1 cellular context compared by ENCODE assay signal in genomic region chr17:73187203-73187769, GRCh38.
TF ChIP-seq lines count a peak whose summit lies in the region.

No MANE protein-coding gene starts in this region.

TF ChIP-seq in HepG2, 621 proteins besides CTCF, POLR2A, EP300 and RAD21 (continued from another document and continues in another):
- no peak for TF ChIP-seq SNAPC4 (CRISPR knock-in tag; IDR thresholded peaks at IDR 0.05)
- TF ChIP-seq SNRNP70 (IDR thresholded peaks at IDR 0.05; ENCODE audit: low read depth, low read length), result no peak
- peak; percentile 75 for TF ChIP-seq FOXA1 (IDR thresholded peaks at IDR 0.05)
- peak; percentile 100 for TF ChIP-seq FOXA1 (CRISPR knock-in tag; IDR thresholded peaks at IDR 0.05)
- TF ChIP-seq MAX (IDR thresholded peaks at IDR 0.05), result peak; percentile 76
- TF ChIP-seq ZNF460 (CRISPR knock-in tag; IDR thresholded peaks at IDR 0.05; ENCODE audit: borderline replicate concordance), result no peak
- TF ChIP-seq BHLHE40 (IDR thresholded peaks at IDR 0.05; ENCODE audit: low read length), result no peak
- TF ChIP-seq GPBP1L1 (CRISPR knock-in tag; IDR thresholded peaks at IDR 0.05), result no peak
- no peak for TF ChIP-seq ZNF446 (CRISPR knock-in tag; IDR thresholded peaks at IDR 0.05)
- peak; percentile 62; the same call in 1 of the 2 replicates for TF ChIP-seq MAF1 (CRISPR knock-in tag; IDR thresholded peaks at IDR 0.05; ENCODE audit: borderline replicate concordance)
- peak; percentile 88 for TF ChIP-seq PPARG (CRISPR knock-in tag; conservative IDR thresholded peaks at IDR 0.05)
- TF ChIP-seq, protein P1, sequence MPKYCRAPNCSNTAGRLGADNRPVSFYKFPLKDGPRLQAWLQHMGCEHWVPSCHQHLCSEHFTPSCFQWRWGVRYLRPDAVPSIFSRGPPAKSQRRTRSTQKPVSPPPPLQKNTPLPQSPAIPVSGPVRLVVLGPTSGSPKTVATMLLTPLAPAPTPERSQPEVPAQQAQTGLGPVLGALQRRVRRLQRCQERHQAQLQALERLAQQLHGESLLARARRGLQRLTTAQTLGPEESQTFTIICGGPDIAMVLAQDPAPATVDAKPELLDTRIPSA (CRISPR knock-in tag; IDR thresholded peaks at IDR 0.05; ENCODE audit: borderline replicate concordance), result no peak
- TF ChIP-seq GATAD1 (CRISPR knock-in tag; IDR thresholded peaks at IDR 0.05), result peak; percentile 51; the same call in 1 of the 2 replicates
- no peak for TF ChIP-seq YY1 (IDR thresholded peaks at IDR 0.05; ENCODE audit: insufficient read depth, insufficient replicate concordance, low read depth, low read length)
- TF ChIP-seq, protein P2, sequence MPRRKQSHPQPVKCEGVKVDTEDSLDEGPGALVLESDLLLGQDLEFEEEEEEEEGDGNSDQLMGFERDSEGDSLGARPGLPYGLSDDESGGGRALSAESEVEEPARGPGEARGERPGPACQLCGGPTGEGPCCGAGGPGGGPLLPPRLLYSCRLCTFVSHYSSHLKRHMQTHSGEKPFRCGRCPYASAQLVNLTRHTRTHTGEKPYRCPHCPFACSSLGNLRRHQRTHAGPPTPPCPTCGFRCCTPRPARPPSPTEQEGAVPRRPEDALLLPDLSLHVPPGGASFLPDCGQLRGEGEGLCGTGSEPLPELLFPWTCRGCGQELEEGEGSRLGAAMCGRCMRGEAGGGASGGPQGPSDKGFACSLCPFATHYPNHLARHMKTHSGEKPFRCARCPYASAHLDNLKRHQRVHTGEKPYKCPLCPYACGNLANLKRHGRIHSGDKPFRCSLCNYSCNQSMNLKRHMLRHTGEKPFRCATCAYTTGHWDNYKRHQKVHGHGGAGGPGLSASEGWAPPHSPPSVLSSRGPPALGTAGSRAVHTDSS (CRISPR knock-in tag; conservative IDR thresholded peaks at IDR 0.05), result no peak
- no peak for TF ChIP-seq ZNF280B (CRISPR knock-in tag; IDR thresholded peaks at IDR 0.05; ENCODE audit: borderline replicate concordance)
- no peak for TF ChIP-seq ZNF570 (CRISPR knock-in tag; IDR thresholded peaks at IDR 0.05; ENCODE audit: borderline replicate concordance)
- no peak for TF ChIP-seq BORCS8-MEF2B (CRISPR knock-in tag; IDR thresholded peaks at IDR 0.05)
- 0 out of 2 replicates have a peak, but pooled peaks have one; percentile 52 for TF ChIP-seq ZNF44 (CRISPR knock-in tag; IDR thresholded peaks at IDR 0.05)
- no peak for TF ChIP-seq KLF15 (CRISPR knock-in tag; IDR thresholded peaks at IDR 0.05; ENCODE audit: borderline replicate concordance)
- TF ChIP-seq ZBTB38 (CRISPR knock-in tag; IDR thresholded peaks at IDR 0.05), result no peak
- TF ChIP-seq DNMT1 (CRISPR knock-in tag; IDR thresholded peaks at IDR 0.05), result no peak
- peak; percentile 51; the same call in 1 of the 2 replicates for TF ChIP-seq ZBTB39 (CRISPR knock-in tag; IDR thresholded peaks at IDR 0.05)
- TF ChIP-seq HNRNPUL1 (IDR thresholded peaks at IDR 0.05; ENCODE audit: low read depth, low read length), result 0 out of 2 replicates have a peak, but pooled peaks have one; percentile 32
- no peak for TF ChIP-seq ZNF780A (CRISPR knock-in tag; IDR thresholded peaks at IDR 0.05)
- no peak; the same call in 1 of the 2 replicates for TF ChIP-seq ZFX (CRISPR knock-in tag; IDR thresholded peaks at IDR 0.05; ENCODE audit: low read depth)
- TF ChIP-seq, protein P3, sequence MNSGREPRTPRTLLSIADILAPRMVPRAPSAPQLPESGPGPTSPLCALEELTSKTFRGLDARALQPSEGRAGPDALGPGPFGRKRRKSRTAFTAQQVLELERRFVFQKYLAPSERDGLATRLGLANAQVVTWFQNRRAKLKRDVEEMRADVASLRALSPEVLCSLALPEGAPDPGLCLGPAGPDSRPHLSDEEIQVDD (CRISPR knock-in tag; IDR thresholded peaks at IDR 0.05; ENCODE audit: borderline replicate concordance), result no peak
- 0 out of 2 replicates have a peak, but pooled peaks have one; percentile 52 for TF ChIP-seq ZNF678 (CRISPR knock-in tag; IDR thresholded peaks at IDR 0.05)
- TF ChIP-seq ZNF710 (CRISPR knock-in tag; IDR thresholded peaks at IDR 0.05; ENCODE audit: borderline replicate concordance), result peak; percentile 99
- no peak for TF ChIP-seq EED (CRISPR knock-in tag; IDR thresholded peaks at IDR 0.05)
- TF ChIP-seq HNRNPK (IDR thresholded peaks at IDR 0.05; ENCODE audit: low read depth, low read length, poor library complexity, severe bottlenecking), result peak; percentile 51
- 0 out of 2 replicates have a peak, but pooled peaks have one; percentile 42 for TF ChIP-seq E2F1 (CRISPR knock-in tag; IDR thresholded peaks at IDR 0.05)
- peak; percentile 82 for TF ChIP-seq ZNF746 (CRISPR knock-in tag; IDR thresholded peaks at IDR 0.05)
- peak; percentile 85; the same call in 1 of the 2 replicates for TF ChIP-seq ZNF264 (CRISPR knock-in tag; IDR thresholded peaks at IDR 0.05)
- peak; percentile 84 for TF ChIP-seq HOXA3 (CRISPR knock-in tag; IDR thresholded peaks at IDR 0.05)
- TF ChIP-seq, protein P4, sequence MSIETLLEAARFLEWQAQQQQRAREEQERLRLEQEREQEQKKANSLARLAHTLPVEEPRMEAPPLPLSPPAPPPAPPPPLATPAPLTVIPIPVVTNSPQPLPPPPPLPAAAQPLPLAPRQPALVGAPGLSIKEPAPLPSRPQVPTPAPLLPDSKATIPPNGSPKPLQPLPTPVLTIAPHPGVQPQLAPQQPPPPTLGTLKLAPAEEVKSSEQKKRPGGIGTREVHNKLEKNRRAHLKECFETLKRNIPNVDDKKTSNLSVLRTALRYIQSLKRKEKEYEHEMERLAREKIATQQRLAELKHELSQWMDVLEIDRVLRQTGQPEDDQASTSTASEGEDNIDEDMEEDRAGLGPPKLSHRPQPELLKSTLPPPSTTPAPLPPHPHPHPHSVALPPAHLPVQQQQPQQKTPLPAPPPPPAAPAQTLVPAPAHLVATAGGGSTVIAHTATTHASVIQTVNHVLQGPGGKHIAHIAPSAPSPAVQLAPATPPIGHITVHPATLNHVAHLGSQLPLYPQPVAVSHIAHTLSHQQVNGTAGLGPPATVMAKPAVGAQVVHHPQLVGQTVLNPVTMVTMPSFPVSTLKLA (IDR thresholded peaks at IDR 0.05), result no peak
- no peak for TF ChIP-seq ZNF670 (CRISPR knock-in tag; IDR thresholded peaks at IDR 0.05; ENCODE audit: borderline replicate concordance)
- TF ChIP-seq KLF16 (CRISPR knock-in tag; IDR thresholded peaks at IDR 0.05), result peak in 1 of 2 experiments; percentile 83; a peak in 2 of 4 replicates
- TF ChIP-seq, protein P5, sequence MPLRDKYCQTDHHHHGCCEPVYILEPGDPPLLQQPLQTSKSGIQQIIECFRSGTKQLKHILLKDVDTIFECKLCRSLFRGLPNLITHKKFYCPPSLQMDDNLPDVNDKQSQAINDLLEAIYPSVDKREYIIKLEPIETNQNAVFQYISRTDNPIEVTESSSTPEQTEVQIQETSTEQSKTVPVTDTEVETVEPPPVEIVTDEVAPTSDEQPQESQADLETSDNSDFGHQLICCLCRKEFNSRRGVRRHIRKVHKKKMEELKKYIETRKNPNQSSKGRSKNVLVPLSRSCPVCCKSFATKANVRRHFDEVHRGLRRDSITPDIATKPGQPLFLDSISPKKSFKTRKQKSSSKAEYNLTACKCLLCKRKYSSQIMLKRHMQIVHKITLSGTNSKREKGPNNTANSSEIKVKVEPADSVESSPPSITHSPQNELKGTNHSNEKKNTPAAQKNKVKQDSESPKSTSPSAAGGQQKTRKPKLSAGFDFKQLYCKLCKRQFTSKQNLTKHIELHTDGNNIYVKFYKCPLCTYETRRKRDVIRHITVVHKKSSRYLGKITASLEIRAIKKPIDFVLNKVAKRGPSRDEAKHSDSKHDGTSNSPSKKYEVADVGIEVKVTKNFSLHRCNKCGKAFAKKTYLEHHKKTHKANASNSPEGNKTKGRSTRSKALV (CRISPR knock-in tag; IDR thresholded peaks at IDR 0.05), result peak; percentile 78; the same call in 1 of the 2 replicates
- peak; percentile 80; the same call in 1 of the 2 replicates for TF ChIP-seq ZNF12 (CRISPR knock-in tag; IDR thresholded peaks at IDR 0.05)
